In genomic region chr4:155632314-155632713, GRCh38 we compare ENCODE assay signal across 29 cellular contexts.
"Had no signal": no experiment of that assay in that cellular context is flagged by ENCODE, and none has a peak within 500 bp of the region (broad histone marks: within the 10 kb centered on the region; RNA-seq: fewer than 3 reads in every experiment).

No MANE protein-coding gene starts in this region.

- DNase-seq: activated CD4-positive, alpha-beta T cell treated with anti-CD3 and anti-CD28 coated beads for 48 hours; activated CD4-positive, alpha-beta T cell treated with anti-CD3 and anti-CD28 coated beads, Interleukin-2, amount 50 U/mL, for 48 hours; activated CD8-positive, alpha-beta memory T cell treated with anti-CD3 and anti-CD28 coated beads for 24 hours; activated effector memory CD4-positive, alpha-beta T cell treated with anti-CD3 and anti-CD28 coated beads, Interleukin-2, amount 50 U/mL, for 16 hours; activated naive CD4-positive, alpha-beta T cell treated with anti-CD3 and anti-CD28 coated beads for 36 hours; activated naive CD8-positive, alpha-beta T cell treated with anti-CD3 and anti-CD28 coated beads for 36 hours; adrenal gland; brain microvascular endothelial cell; left cardiac atrium; midbrain; natural killer cell; posterior cingulate gyrus; right lobe of liver; stimulated activated CD4-positive, alpha-beta T cell treated with anti-CD3 and anti-CD28 coated beads, Interleukin-4, amount 100 ng/mL, for 4 hours; stimulated activated CD8-positive, alpha-beta memory T cell treated with anti-CD3 and anti-CD28 coated beads, Interleukin-4, amount 100 ng/mL, for 48 hours; stimulated activated naive CD8-positive, alpha-beta T cell treated with anti-CD3 and anti-CD28 coated beads, Interleukin-15, amount 100 ng/mL, for 72 hours; T-helper 17 cell; T1000; thyroid gland; WERI-Rb-1 had no signal

- H3K27ac ChIP-seq: adrenal gland, ascending aorta, brain microvascular endothelial cell, coronary artery, esophagus muscularis mucosa, gastroesophageal sphincter, hepatocyte, right lobe of liver, skin epidermis, thyroid gland, WERI-Rb-1 had no signal

- H3K27me3 ChIP-seq: adrenal gland, ascending aorta, brain microvascular endothelial cell, esophagus muscularis mucosa, gastroesophageal sphincter, hepatocyte, right lobe of liver, thyroid gland had no signal

- H3K4me3 ChIP-seq: adrenal gland, ascending aorta, coronary artery, esophagus muscularis mucosa, gastroesophageal sphincter, hepatocyte, right lobe of liver, skin epidermis, thyroid gland had no signal

- H3K36me3 ChIP-seq: adrenal gland, ascending aorta, brain microvascular endothelial cell, esophagus muscularis mucosa, gastroesophageal sphincter, right lobe of liver, thyroid gland, WERI-Rb-1 had no signal

- FAIRE-seq: keratinocyte had no signal

- ATAC-seq: activated CD4-positive, CD25-positive, alpha-beta regulatory T cell treated with anti-CD3 and anti-CD28 coated beads, Interleukin-2, amount 50 U/mL, for 24 hours; gastroesophageal sphincter; left cardiac atrium; natural killer cell; right lobe of liver; stimulated activated memory B cell treated with anti-CD40 and anti-IgM and Interleukin-4, amounts not matched to agents 10 μg/mL and 1 μg/mL and 100 μg/mL, for 72 hours; stimulated activated naive CD8-positive, alpha-beta T cell treated with anti-CD3 and anti-CD28 coated beads, Interleukin-15, amount 100 ng/mL, for 72 hours; T-helper 17 cell had no signal

- H3K4me1 ChIP-seq: adrenal gland, right lobe of liver had no signal
